15 cellular contexts compared by ENCODE assay signal in the genomic region with DNA sequence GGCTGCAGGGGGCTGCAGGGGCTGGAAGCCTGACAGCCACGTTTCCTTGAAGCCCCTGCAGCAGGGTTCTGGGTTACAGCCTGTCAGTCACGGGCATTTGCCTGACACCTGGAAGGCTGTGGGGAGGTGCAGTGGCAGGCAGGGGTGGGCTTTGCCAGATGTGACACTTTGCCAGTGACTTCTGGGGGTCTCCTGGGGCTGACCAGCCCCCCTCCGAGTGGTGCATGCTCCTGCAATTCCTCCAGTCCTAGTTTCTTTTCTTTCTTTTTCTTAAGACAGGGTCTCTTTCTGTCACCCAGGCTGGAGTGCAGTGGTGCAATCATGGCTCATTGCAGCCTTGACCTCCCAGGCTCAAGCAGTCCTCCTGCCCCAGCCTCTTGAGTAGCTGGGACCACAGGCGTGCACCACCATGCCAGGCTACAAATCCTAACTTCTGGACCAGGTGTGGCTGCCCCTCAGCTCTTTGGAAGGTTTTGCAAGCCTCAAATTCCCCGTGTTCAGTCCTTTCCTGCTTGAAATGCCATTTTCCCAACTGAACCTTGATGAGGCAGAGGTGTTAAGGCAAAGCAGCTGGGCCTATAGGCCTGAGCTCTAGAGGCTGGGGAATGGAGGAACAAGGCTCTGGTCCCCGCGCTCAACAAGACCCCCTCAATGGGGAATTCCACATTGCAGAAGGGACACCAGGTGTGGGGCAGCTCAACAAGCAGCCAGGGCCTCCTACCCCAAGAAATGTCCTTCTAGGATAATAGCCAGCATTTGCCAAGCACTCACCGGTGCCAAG. TPM values are rescaled to one million over a fixed set of nuclear protein-coding genes. Genes with fewer than 3 reads are reported as not detected.
DNase-seq lines count a peak whose midpoint lies in the region; ATAC-seq, FAIRE-seq and TF ChIP-seq lines count a peak whose summit lies in the region.
"Had no signal": no experiment of that assay in that cellular context is flagged by ENCODE, and none has a peak within 500 bp of the region (broad histone marks: within the 10 kb centered on the region; RNA-seq: fewer than 3 reads in every experiment).

No MANE protein-coding gene starts in this region.

- no peak for DNase-seq in CD4-positive, alpha-beta T cell
- DNase-seq in GM12878 (ENCODE audit: low read depth, low spot score) (no peak), Kasumi-1 (lab: John Stamatoyannopoulos, UW) (no peak), HAP-1 (ENCODE audit: low spot score in 2 of 2) (no peak)
- DNase-seq: brain microvascular endothelial cell; effector CD8-positive, alpha-beta T cell; NCI-H187 treated with DMSO at 0.1 percent for 48 hours; NCI-H524 treated with DMSO at 0.1 percent for 48 hours; psoas muscle; WERI-Rb-1 had no signal

- H3K9me3 ChIP-seq in CD4-positive, alpha-beta T cell (ENCODE audit: control insufficient read depth, low read length) = no peaks in the 10 kb centered on the region
- H3K9me3 ChIP-seq in KOPT-K1 (ENCODE audit: insufficient read depth, low read length, poor library complexity, severe bottlenecking) = no peaks in the 10 kb centered on the region
- H3K9me3 ChIP-seq in GM12878 (replicated peaks; ENCODE audit: control insufficient read depth, insufficient read depth, low read length) = no peaks in the 10 kb centered on the region
- H3K9me3 ChIP-seq in neutrophil = no peaks in the 10 kb centered on the region
- H3K9me3 ChIP-seq in HAP-1 = 0 out of 2 replicates have a peak, but pooled peaks cover 3% of the 10 kb centered on the region
- H3K9me3 ChIP-seq: psoas muscle had no signal

- no peaks in the 10 kb centered on the region for H3K9me3 Mint-ChIP-seq in CD4-positive, alpha-beta T cell

- in situ Hi-C loops in GM12878 (cut with MboI) = no loop called here
- in situ Hi-C loops in HAP-1 (cut with MboI; ENCODE audit: low sequenced_read_pairs) = no loop called here

- H3K79me2 ChIP-seq in GM12878 (ENCODE audit: control insufficient read depth, insufficient read depth, low read length) = no peaks in the 10 kb centered on the region

- no peak for TF ChIP-seq EP300 in GM12878 (IDR thresholded peaks at IDR 0.05; ENCODE audit: borderline replicate concordance in 1 of 2, control insufficient read depth in 1 of 2, low read depth in 2 of 2, low read length in 2 of 2)

- FAIRE-seq in GM12878 (lab: Jason Lieb, UNC) = no peak

- H3K27me3 Mint-ChIP-seq in CD4-positive, alpha-beta T cell = no peaks in the 10 kb centered on the region

- H3K36me3 Mint-ChIP-seq in CD4-positive, alpha-beta T cell (ENCODE audit: low read depth) = no peaks in the 10 kb centered on the region

- TF ChIP-seq POLR2A in GM12878 (IDR thresholded peaks at IDR 0.05; ENCODE audit: low read depth, low read length) = no peak

- no peaks in the 10 kb centered on the region for H3K36me3 ChIP-seq in KOPT-K1 (ENCODE audit: insufficient read depth, low read length)
- H3K36me3 ChIP-seq in GM12878 (ENCODE audit: control insufficient read depth in 2 of 2, insufficient read depth in 2 of 2, low read length in 1 of 2) = no peaks in the 10 kb centered on the region
- H3K36me3 ChIP-seq in neutrophil = no peaks in the 10 kb centered on the region
- no peaks in the 10 kb centered on the region for H3K36me3 ChIP-seq in HAP-1 (replicated peaks)
- H3K36me3 ChIP-seq: brain microvascular endothelial cell, WERI-Rb-1 had no signal

- no peak for TF ChIP-seq CTCF in CD4-positive, alpha-beta T cell (IDR thresholded peaks at IDR 0.05)
- no peak for TF ChIP-seq CTCF in GM12878 (IDR thresholded peaks at IDR 0.05 in 2 of 3, conservative IDR thresholded peaks at IDR 0.05 in 1 of 3; ENCODE audit: control insufficient read depth in 2 of 3, extremely low read depth in 1 of 3, insufficient read depth in 1 of 3, low read depth in 3 of 3, low read length in 3 of 3)
- no peak for TF ChIP-seq CTCF in neutrophil (IDR thresholded peaks at IDR 0.05)

- no peak overlapping the region for H3K4me3 Mint-ChIP-seq in CD4-positive, alpha-beta T cell

- no peak overlapping the region for H3K27ac Mint-ChIP-seq in CD4-positive, alpha-beta T cell

- H4K20me1 ChIP-seq in GM12878 (ENCODE audit: control insufficient read depth, insufficient read depth) = no peaks in the 10 kb centered on the region

- TF ChIP-seq RAD21 in GM12878 (IDR thresholded peaks at IDR 0.05; ENCODE audit: insufficient read depth, low read depth, low read length) = no peak

- CTCF ChIA-PET in CD4-positive, alpha-beta T cell (lab: Charles Lee) = no interaction called here
- CTCF ChIA-PET in GM12878 (lab: Yijun Ruan, JAX) = no interaction called here

- H3K4me1 Mint-ChIP-seq in CD4-positive, alpha-beta T cell (ENCODE audit: low read depth) = peaks cover 10% of the 10 kb centered on the region

- no TSS peak for BruUV-seq in GM12878 (replicated peaks; lab: Mats Ljungman, UMichigan)

- H3K4me2 ChIP-seq in GM12878 (ENCODE audit: control insufficient read depth, insufficient read depth) = no peak overlapping the region; the same call in 1 of the 2 replicates

- peak overlapping the region; percentile 57; the same call in 1 of the 2 replicates for H2AFZ ChIP-seq in GM12878 (ENCODE audit: control insufficient read depth, low read depth, low read length)

- ATAC-seq in CD4-positive, alpha-beta T cell (ENCODE audit: poor library complexity) = peak; percentile 14
- ATAC-seq in GM12878 (no peak; the same call in 2 of the 3 replicates), GM21526 (IDR thresholded peaks at IDR 0.05; ENCODE audit: low FRiP score, unreplicated experiment) (no peak), GM19452 (IDR thresholded peaks at IDR 0.05; ENCODE audit: unreplicated experiment) (no peak)
- ATAC-seq: left colon had no signal

- SMC1A ChIA-PET in GM12878 (lab: Charles Lee; ENCODE audit: uncharacterized antibody, unreplicated experiment) = no interaction called here

- H3K4me3 ChIP-seq in GM12878 = no peak overlapping the region
- H3K4me3 ChIP-seq in neutrophil (ENCODE audit: low read depth in 1 of 2, low read length in 1 of 2) = peak overlapping the region; percentile 12 to 41
- no peak overlapping the region for H3K4me3 ChIP-seq in HAP-1
- H3K4me3 ChIP-seq: psoas muscle had no signal

- H3K27ac ChIP-seq in CD4-positive, alpha-beta T cell (ENCODE audit: low read depth, low read length) = no peak overlapping the region
- peak overlapping the region; percentile 39 for H3K27ac ChIP-seq in KOPT-K1 (ENCODE audit: low read depth, low read length, poor library complexity, severe bottlenecking)
- no peak overlapping the region for H3K27ac ChIP-seq in GM12878 (ENCODE audit: control insufficient read depth, insufficient read depth)
- H3K27ac ChIP-seq in neutrophil = peak overlapping the region; percentile 52
- H3K27ac ChIP-seq: brain microvascular endothelial cell, psoas muscle, WERI-Rb-1 had no signal

- H3K4me1 ChIP-seq in GM12878 (ENCODE audit: control insufficient read depth, insufficient read depth, low read length) = peaks cover 8% of the 10 kb centered on the region
- peaks cover 22 to 52% of the 10 kb centered on the region in 2 experiments for H3K4me1 ChIP-seq in neutrophil (ENCODE audit: control insufficient read depth in 1 of 2, insufficient read depth in 1 of 2, low read depth in 1 of 2, low read length in 1 of 2)
- H3K4me1 ChIP-seq in HAP-1 = no peaks in the 10 kb centered on the region

- POLR2A ChIA-PET in CD4-positive, alpha-beta T cell (lab: Charles Lee) = no interaction called here
- POLR2A ChIA-PET in GM12878 (lab: Charles Lee) = no interaction called here

- intact Hi-C loops in CD4-positive, alpha-beta T cell (cut with DNase I, micrococcal nuclease) = no loop called here
- intact Hi-C loops in GM12878 (cut with micrococcal nuclease; ENCODE audit: unreplicated experiment) = no loop called here

- RAD21 ChIA-PET in GM12878 (lab: Charles Lee; ENCODE audit: unreplicated experiment) = no interaction called here

- 34% methylated on average over 8 of the region's 8 CpGs for WGBS in GM12878 (ENCODE audit: insufficient coverage, insufficient replicate concordance, low lambda C conversion rate, missing lambda C conversion rate)

- no peaks in the 10 kb centered on the region for H3K27me3 ChIP-seq in CD4-positive, alpha-beta T cell (ENCODE audit: control insufficient read depth, insufficient read depth, low read length)
- H3K27me3 ChIP-seq in GM12878 (replicated peaks in 1 of 2; ENCODE audit: control insufficient read depth in 2 of 2, insufficient read depth in 2 of 2, low read length in 1 of 2) = no peaks in the 10 kb centered on the region
- H3K27me3 ChIP-seq in neutrophil = no peaks in the 10 kb centered on the region
- H3K27me3 ChIP-seq in HAP-1 (ENCODE audit: low read depth) = no peaks in the 10 kb centered on the region
- H3K27me3 ChIP-seq: brain microvascular endothelial cell had no signal

- no peak overlapping the region for H3K9ac ChIP-seq in GM12878 (ENCODE audit: control insufficient read depth, insufficient read depth, low read length)

RNA-seq across cellular contexts. Expression of gene CHKA, which starts 20.2 kb away (rescaled TPM):
- total RNA-seq in CD4-positive, alpha-beta T cell = 10 to 100 TPM; 30.1 to 31.4 TPM
- 141 and 149 TPM in 2 replicates for total RNA-seq in GM12878 (2013; cell fraction: nucleolus; rRNA removed)
- total RNA-seq in GM12878 (2014; rRNA removed) (21.9 and 25.0 TPM in 2 replicates), GM12878 (2014; rRNA removed; fragmentation: Illumina TruSeq; extraction: Trizol) (23.4 and 25.4 TPM in 2 replicates), GM12878 (2021) (21.2 and 23.6 TPM in 2 replicates)
- 16.9 TPM for polyA plus RNA-seq in GM12878 (2011; ENCODE audit: low read depth)
- polyA plus RNA-seq in GM12878 (2011; rRNA removed) (27.6 and 32.8 TPM in 2 replicates), GM12878 (2014; fragmentation: Illumina TruSeq; extraction: Trizol) (20.6 and 33.6 TPM in 2 replicates), GM12878 (2014; fragmentation: Nextera tagmentation; extraction: Ambion mirVana) (1 to 10 TPM; 5.2 to 5.3 TPM), GM12878 (2014; rRNA removed) (29.2 and 31.6 TPM in 2 replicates), GM12878 (2016; fragmentation: Nextera tagmentation; extraction: Ambion mirVana) (10 to 100 TPM in 1 of 2 experiments, 1 to 10 TPM in 1; 5.3 to 15.6 TPM)
- polyA plus RNA-seq in GM12878 (2011; cell fraction: cytosol; rRNA removed) = 18.6 and 19.7 TPM in 2 replicates
- 64.0 and 71.0 TPM in 2 replicates for polyA plus RNA-seq in GM12878 (2011; cell fraction: nucleus; rRNA removed)
- 23.1 and 24.9 TPM in 2 replicates for polyA plus RNA-seq in GM12878 (2012)
- polyA minus RNA-seq in GM12878 (2011; rRNA and poly(A)+ RNA removed) = 25.0 and 27.1 TPM in 2 replicates
- 7.3 and 10.0 TPM in 2 replicates for polyA minus RNA-seq in GM12878 (2011; cell fraction: cytosol; rRNA and poly(A)+ RNA removed)
- 12.7 and 23.2 TPM in 2 replicates for polyA minus RNA-seq in GM12878 (2011; cell fraction: nucleus; rRNA and poly(A)+ RNA removed)

Comparison
In these comparisons a context has a peak if more than half of its experiments do, and no peak if none do; other contexts are left out.
1. H3K27ac ChIP-seq: peak in KOPT-K1 (single experiment) and neutrophil (single experiment); none in CD4-positive, alpha-beta T cell (single experiment) and GM12878 (single experiment).
2. H3K4me3 ChIP-seq: peak in neutrophil (2 of 2); none in GM12878 (single experiment) and HAP-1 (single experiment).